In the genomic region with DNA sequence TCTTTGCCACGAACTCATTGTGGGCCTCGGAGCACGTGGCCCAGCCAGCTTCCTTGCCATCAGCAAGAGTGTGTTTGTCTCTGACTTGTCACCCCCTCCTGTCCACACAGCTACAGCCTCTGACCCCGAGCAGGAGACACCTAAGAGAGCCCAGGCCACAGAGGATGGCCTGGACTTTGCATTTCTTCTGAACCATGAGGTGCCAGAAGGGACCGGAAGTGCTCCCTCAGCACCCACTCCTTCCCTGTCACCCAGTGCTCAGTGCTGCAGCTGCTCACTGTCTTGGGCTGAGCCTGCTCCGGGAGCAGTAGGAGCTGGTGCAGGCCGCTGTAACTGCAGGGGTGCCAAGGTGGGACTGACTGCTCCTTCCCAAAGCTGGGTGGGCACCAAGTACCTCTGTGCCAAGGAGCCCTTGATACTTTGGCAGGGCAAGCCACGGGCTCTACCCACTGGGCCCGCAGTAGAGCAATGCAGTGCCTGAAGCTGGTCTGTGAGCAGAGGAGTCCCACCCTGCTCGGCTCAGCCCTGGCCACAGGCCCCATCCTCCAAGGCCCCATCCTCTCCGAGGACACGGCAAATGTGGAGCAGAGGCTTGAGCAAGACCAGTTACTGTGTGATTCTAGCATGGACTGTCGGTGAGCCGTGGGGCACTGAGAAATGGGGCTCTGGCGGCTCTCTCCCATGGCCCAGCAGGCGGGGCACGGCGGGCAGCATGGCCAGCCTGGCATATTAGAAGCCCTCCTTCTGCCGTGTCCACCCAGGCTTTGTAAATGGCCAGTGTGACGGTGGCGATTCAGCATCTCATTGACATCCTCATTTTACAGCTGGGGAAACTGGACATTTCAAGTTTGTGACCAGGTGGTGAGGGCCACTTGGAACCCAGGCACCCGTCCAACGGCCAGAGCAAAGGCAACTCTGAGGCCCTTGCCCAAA, we compare ENCODE assay signal across 1 cellular context.
TF ChIP-seq lines count a peak whose summit lies in the region.

No MANE protein-coding gene starts in this region.

TF ChIP-seq in GM23338, 12 proteins besides CTCF, POLR2A, EP300 and RAD21 (continued from another document):
- TF ChIP-seq, protein P1, sequence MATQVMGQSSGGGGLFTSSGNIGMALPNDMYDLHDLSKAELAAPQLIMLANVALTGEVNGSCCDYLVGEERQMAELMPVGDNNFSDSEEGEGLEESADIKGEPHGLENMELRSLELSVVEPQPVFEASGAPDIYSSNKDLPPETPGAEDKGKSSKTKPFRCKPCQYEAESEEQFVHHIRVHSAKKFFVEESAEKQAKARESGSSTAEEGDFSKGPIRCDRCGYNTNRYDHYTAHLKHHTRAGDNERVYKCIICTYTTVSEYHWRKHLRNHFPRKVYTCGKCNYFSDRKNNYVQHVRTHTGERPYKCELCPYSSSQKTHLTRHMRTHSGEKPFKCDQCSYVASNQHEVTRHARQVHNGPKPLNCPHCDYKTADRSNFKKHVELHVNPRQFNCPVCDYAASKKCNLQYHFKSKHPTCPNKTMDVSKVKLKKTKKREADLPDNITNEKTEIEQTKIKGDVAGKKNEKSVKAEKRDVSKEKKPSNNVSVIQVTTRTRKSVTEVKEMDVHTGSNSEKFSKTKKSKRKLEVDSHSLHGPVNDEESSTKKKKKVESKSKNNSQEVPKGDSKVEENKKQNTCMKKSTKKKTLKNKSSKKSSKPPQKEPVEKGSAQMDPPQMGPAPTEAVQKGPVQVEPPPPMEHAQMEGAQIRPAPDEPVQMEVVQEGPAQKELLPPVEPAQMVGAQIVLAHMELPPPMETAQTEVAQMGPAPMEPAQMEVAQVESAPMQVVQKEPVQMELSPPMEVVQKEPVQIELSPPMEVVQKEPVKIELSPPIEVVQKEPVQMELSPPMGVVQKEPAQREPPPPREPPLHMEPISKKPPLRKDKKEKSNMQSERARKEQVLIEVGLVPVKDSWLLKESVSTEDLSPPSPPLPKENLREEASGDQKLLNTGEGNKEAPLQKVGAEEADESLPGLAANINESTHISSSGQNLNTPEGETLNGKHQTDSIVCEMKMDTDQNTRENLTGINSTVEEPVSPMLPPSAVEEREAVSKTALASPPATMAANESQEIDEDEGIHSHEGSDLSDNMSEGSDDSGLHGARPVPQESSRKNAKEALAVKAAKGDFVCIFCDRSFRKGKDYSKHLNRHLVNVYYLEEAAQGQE (IDR thresholded peaks at IDR 0.05; ENCODE audit: unreplicated experiment): no peak
